In the genomic region with DNA sequence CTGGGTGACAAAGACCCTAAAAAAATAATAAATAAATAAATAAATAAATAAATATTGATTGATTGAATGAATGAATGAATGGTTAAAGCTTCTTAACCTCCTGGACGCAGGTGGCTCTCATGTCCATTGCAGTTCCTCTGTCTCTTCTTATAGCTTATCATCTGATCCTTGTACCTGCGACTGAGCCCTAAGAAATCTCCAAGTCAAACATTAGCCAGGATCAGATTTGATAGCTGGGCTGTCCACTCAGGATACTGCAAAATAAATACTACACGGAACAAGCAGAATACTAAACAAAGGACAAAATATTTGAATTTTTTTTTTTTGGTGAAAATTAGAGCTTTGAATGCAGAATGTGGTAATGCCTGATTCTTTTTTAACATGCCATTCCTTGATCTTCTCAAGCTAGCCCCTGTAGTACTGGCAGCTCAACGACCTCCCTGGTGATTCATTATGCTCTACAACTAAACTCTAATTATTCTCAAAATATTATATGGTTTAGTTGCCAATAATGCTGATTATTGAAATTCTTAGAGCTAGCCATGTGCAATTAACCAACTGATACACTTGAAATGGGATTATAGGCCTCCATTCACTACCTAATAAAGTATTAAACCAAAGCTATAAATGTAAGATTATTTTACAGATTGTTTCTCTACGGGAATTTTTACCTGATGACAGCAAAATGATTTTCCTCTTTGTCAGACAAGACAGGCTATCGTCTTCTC, we compare ENCODE assay signal across 20 cellular contexts. TPM values are rescaled to one million over a fixed set of nuclear protein-coding genes. Genes with fewer than 3 reads are reported as not detected.
DNase-seq lines count a peak whose midpoint lies in the region; ATAC-seq and TF ChIP-seq lines count a peak whose summit lies in the region.
"Had no signal": no experiment of that assay in that cellular context is flagged by ENCODE, and none has a peak within 500 bp of the region (broad histone marks: within the 10 kb centered on the region; RNA-seq: fewer than 3 reads in every experiment).

No MANE protein-coding gene starts in this region.

- POLR2A ChIA-PET in WTC11 (lab: Charles Lee), result no interaction called here

- H3K27me3 Mint-ChIP-seq in WTC11 (ENCODE audit: low read depth), result no peaks in the 10 kb centered on the region

- no peaks in the 10 kb centered on the region for H3K27me3 ChIP-seq in body of pancreas
- H3K27me3 ChIP-seq in right lobe of liver, result no peaks in the 10 kb centered on the region
- H3K27me3 ChIP-seq: BLaER1 had no signal

- TF ChIP-seq CTCF in body of pancreas (IDR thresholded peaks at IDR 0.05), result no peak
- TF ChIP-seq CTCF in right lobe of liver (IDR thresholded peaks at IDR 0.05), result no peak
- no peak for TF ChIP-seq CTCF in WTC11 (IDR thresholded peaks at IDR 0.05)

- peaks cover 0 to 3% (median 0%) of the 10 kb centered on the region in 3 donors for H3K9me3 ChIP-seq in body of pancreas
- H3K9me3 ChIP-seq in right lobe of liver, result no peaks in the 10 kb centered on the region
- H3K9me3 ChIP-seq: BLaER1, Caco-2, HAP-1 had no signal

- H3K27ac Mint-ChIP-seq in WTC11, result no peak overlapping the region; the same call in 1 of the 2 replicates
- H3K27ac Mint-ChIP-seq: B cell; CD4-positive, CD25-positive, alpha-beta regulatory T cell; CD8-positive, alpha-beta T cell; HFFc6 had no signal

- WGBS in body of pancreas, 2 donors, result 31 to 36% methylated on average over 6 of the region's 6 CpGs
- WGBS in right lobe of liver (ENCODE audit: insufficient coverage, low coverage, low lambda C conversion rate, missing lambda C conversion rate), result 36% methylated on average over 6 of the region's 6 CpGs

- no peak overlapping the region for H3K4me3 Mint-ChIP-seq in WTC11
- H3K4me3 Mint-ChIP-seq: B cell; CD4-positive, CD25-positive, alpha-beta regulatory T cell; CD8-positive, alpha-beta T cell; HFFc6 had no signal

- DNase-seq in body of pancreas (no peak), left colon (no peak), right lobe of liver (no peak), WTC11 (ENCODE audit: low spot score) (no peak)
- no peak for DNase-seq in stimulated activated CD4-positive, alpha-beta T cell treated with anti-CD3 and anti-CD28 coated beads, Interleukin-4, amount 100 ng/mL, for 4 hours
- DNase-seq in stimulated activated naive CD8-positive, alpha-beta T cell treated with anti-CD3 and anti-CD28 coated beads, Interleukin-15, Interleukin-2, amounts not matched to agents 100 U/mL and 50 U/mL, for 24 hours, result no peak
- DNase-seq: CD4-positive, CD25-positive, alpha-beta regulatory T cell; CD8-positive, alpha-beta T cell; DMS153; DND-41; GOT3; HFFc6 had no signal

- TF ChIP-seq POLR2A in body of pancreas (IDR thresholded peaks at IDR 0.05) (no peak), right lobe of liver (IDR thresholded peaks at IDR 0.05) (no peak)

- ATAC-seq in body of pancreas (peak; percentile 45), left colon (peak; percentile 90), right lobe of liver (peak; percentile 65 to 77 (median 70)), GM18517 (IDR thresholded peaks at IDR 0.05; ENCODE audit: unreplicated experiment) (no peak), WTC11 (no peak)
- no peak for ATAC-seq in stimulated activated naive CD8-positive, alpha-beta T cell treated with anti-CD3 and anti-CD28 coated beads, Interleukin-15, Interleukin-2, amounts not matched to agents 100 U/mL and 50 U/mL, for 24 hours
- ATAC-seq: CD8-positive, alpha-beta T cell; GM12878 had no signal

- CTCF ChIA-PET in WTC11 (lab: Charles Lee), result interaction anchor here (0.6 to 1.0 kb wide), 2 partner anchors 11 to 311 kb away, joined by 3 read pairs; no protein-coding TSS in a partner anchor

- H3K36me3 ChIP-seq in body of pancreas (replicated peaks in 1 of 2; ENCODE audit: insufficient read depth in 1 of 2, low read depth in 2 of 2) (no peaks in the 10 kb centered on the region), right lobe of liver (no peaks in the 10 kb centered on the region)
- H3K36me3 ChIP-seq: BLaER1, HAP-1 had no signal

- intact Hi-C loops in body of pancreas (cut with DNase I), result no loop called here
- intact Hi-C loops in left colon (cut with DNase I, micrococcal nuclease), result no loop called here
- intact Hi-C loops in right lobe of liver (cut with DNase I), result no loop called here

- H3K27ac ChIP-seq in body of pancreas (no peak overlapping the region), right lobe of liver (no peak overlapping the region)
- H3K27ac ChIP-seq: BLaER1, C4-2B had no signal

- no peaks in the 10 kb centered on the region for H3K36me3 Mint-ChIP-seq in WTC11
- H3K36me3 Mint-ChIP-seq: CD4-positive, CD25-positive, alpha-beta regulatory T cell; CD8-positive, alpha-beta T cell had no signal

- H3K9me3 Mint-ChIP-seq in WTC11, result no peaks in the 10 kb centered on the region
- H3K9me3 Mint-ChIP-seq: CD4-positive, CD25-positive, alpha-beta regulatory T cell; CD8-positive, alpha-beta T cell; HFFc6 had no signal

- H3K4me1 Mint-ChIP-seq in WTC11, result no peaks in the 10 kb centered on the region
- H3K4me1 Mint-ChIP-seq: B cell had no signal

- no peaks in the 10 kb centered on the region for H3K4me1 ChIP-seq in body of pancreas
- no peaks in the 10 kb centered on the region for H3K4me1 ChIP-seq in right lobe of liver
- H3K4me1 ChIP-seq: HAP-1 had no signal

- H3K4me3 ChIP-seq in body of pancreas (no peak overlapping the region), right lobe of liver (no peak overlapping the region)
- H3K4me3 ChIP-seq: BLaER1, GM12878, HAP-1 had no signal

TF ChIP-seq in WTC11, 78 proteins besides CTCF, POLR2A, EP300 and RAD21 (continues in another document):
- TF ChIP-seq, protein P1, sequence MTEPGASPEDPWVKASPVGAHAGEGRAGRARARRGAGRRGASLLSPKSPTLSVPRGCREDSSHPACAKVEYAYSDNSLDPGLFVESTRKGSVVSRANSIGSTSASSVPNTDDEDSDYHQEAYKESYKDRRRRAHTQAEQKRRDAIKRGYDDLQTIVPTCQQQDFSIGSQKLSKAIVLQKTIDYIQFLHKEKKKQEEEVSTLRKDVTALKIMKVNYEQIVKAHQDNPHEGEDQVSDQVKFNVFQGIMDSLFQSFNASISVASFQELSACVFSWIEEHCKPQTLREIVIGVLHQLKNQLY (CRISPR knock-in tag; IDR thresholded peaks at IDR 0.05), result no peak
- no peak for TF ChIP-seq TP53 (CRISPR knock-in tag; IDR thresholded peaks at IDR 0.05)
- TF ChIP-seq, protein P2, sequence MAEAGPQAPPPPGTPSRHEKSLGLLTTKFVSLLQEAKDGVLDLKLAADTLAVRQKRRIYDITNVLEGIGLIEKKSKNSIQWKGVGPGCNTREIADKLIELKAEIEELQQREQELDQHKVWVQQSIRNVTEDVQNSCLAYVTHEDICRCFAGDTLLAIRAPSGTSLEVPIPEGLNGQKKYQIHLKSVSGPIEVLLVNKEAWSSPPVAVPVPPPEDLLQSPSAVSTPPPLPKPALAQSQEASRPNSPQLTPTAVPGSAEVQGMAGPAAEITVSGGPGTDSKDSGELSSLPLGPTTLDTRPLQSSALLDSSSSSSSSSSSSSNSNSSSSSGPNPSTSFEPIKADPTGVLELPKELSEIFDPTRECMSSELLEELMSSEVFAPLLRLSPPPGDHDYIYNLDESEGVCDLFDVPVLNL (CRISPR knock-in tag; IDR thresholded peaks at IDR 0.05; ENCODE audit: borderline replicate concordance, low read depth), result no peak
- TF ChIP-seq ARID4B (CRISPR knock-in tag; IDR thresholded peaks at IDR 0.05; ENCODE audit: borderline replicate concordance), result no peak
- no peak for TF ChIP-seq GRHL2 (CRISPR knock-in tag; IDR thresholded peaks at IDR 0.05; ENCODE audit: insufficient replicate concordance, severe bottlenecking)
- TF ChIP-seq ZBTB21 (CRISPR knock-in tag; IDR thresholded peaks at IDR 0.05; ENCODE audit: borderline replicate concordance), result no peak
- TF ChIP-seq ELF4 (CRISPR knock-in tag; IDR thresholded peaks at IDR 0.05; ENCODE audit: low read depth), result no peak
- no peak for TF ChIP-seq ESRRA (CRISPR knock-in tag; IDR thresholded peaks at IDR 0.05; ENCODE audit: borderline replicate concordance)
- TF ChIP-seq EMX1 (CRISPR knock-in tag; IDR thresholded peaks at IDR 0.05), result no peak

RNA-seq across cellular contexts. Expression of gene TMEM245, which starts 9.9 kb away (rescaled TPM):
- total RNA-seq in body of pancreas, result 10 to 100 TPM; 38.9 to 47.0 TPM
- 10 to 100 TPM; 33.7 to 37.0 TPM for total RNA-seq in left colon
- total RNA-seq in right lobe of liver, result 10 to 100 TPM; 24.7 to 39.5 (median 36.8) TPM
- 40.8 to 47.2 TPM (median 43.2 TPM) in 3 replicates for total RNA-seq in WTC11 (2021)

RNA-seq across cellular contexts. Expression of gene FRRS1L, which starts 37.4 kb away (rescaled TPM):
- total RNA-seq in body of pancreas (under 1 TPM; 0.33 to 0.52 TPM), left colon (under 1 TPM; 0.52 to 0.81 TPM), right lobe of liver (not detected), WTC11 (2021) (0.71 to 1.1 TPM (median 1.0 TPM) in 3 replicates)
- total RNA-seq: A172; B cell; Caco-2; CD4-positive, CD25-positive, alpha-beta regulatory T cell; CD8-positive, alpha-beta T cell; GM12878; HFFc6 had no signal

Comparison
In these comparisons a context has a peak if more than half of its experiments do, and no peak if none do; other contexts are left out.
1. ATAC-seq: peak in body of pancreas (single experiment), left colon (single experiment) and right lobe of liver (4 of 4); none in GM18517 (single experiment), stimulated activated naive CD8-positive, alpha-beta T cell treated with anti-CD3 and anti-CD28 coated beads, Interleukin-15, Interleukin-2, amounts not matched to agents 100 U/mL and 50 U/mL, for 24 hours (single experiment) and WTC11 (single experiment).